Comparison of ENCODE assay signal across 11 cellular contexts in the genomic region with DNA sequence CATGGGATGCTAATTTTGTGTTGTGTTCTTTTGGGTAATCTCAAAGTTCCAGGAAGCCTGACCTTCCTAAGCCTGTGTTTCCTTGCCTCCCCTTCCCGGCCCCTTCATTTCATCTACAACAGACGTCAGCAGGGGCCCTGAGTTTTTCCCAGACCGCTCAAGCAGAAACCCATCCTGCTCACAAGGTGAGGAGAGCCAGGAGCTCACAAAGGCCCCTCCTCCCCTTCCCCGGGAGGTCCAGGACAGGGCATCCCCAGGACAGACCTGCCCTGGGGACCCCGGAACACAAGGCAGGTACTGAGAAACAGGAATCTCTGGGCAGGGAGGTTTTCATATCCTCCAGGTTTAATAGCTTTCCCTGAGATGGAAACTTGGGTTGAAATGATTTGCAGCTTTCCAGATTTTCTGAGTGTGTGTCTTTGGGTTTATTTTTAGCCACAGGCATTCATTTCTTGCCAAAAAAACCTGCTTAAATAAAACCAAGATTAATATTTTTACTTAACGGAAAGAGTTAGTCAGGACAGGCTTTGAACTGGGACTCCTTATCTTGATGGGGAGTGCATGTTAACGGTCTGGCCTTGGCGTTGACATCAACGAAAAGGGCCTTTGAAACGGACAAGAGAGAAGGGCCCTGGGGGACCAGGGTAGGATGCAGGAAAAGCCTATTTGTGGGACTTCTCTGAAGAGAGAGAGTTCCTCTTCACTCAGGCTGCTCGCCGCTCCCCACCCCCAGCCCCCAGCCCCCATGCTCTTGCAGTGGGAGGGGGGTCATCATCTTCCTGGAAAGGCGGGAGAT. TPM values are rescaled to one million over a fixed set of nuclear protein-coding genes. Genes with fewer than 3 reads are reported as not detected.
DNase-seq lines count a peak whose midpoint lies in the region; ATAC-seq and TF ChIP-seq lines count a peak whose summit lies in the region.
"Had no signal": no experiment of that assay in that cellular context is flagged by ENCODE, and none has a peak within 500 bp of the region (broad histone marks: within the 10 kb centered on the region; RNA-seq: fewer than 3 reads in every experiment).

No MANE protein-coding gene starts in this region.

- peak in 1 of 2 donors; percentile 34 for TF ChIP-seq POLR2A in adrenal gland (IDR thresholded peaks at IDR 0.05)
- TF ChIP-seq POLR2A in upper lobe of left lung (IDR thresholded peaks at IDR 0.05): no peak

- intact Hi-C loops in adrenal gland (cut with DNase I): loop anchor here in 1 of 2 donors (10.0 kb wide), 1 partner anchor 155 kb away; no protein-coding TSS in a partner anchor

- no peak overlapping the region for H3K4me3 ChIP-seq in adrenal gland
- H3K4me3 ChIP-seq in fibroblast of villous mesenchyme (ENCODE audit: low read depth, low read length): no peak overlapping the region
- no peak overlapping the region for H3K4me3 ChIP-seq in upper lobe of left lung

- no peak for TF ChIP-seq EP300 in upper lobe of left lung (IDR thresholded peaks at IDR 0.05)

- H3K4me1 ChIP-seq in adrenal gland (replicated peaks in 1 of 2) (peaks cover 21 to 92% of the 10 kb centered on the region in 2 donors), upper lobe of left lung (peaks cover 48 to 87% (median 64%) of the 10 kb centered on the region in 4 donors)

- WGBS in adrenal gland, 4 donors: 15 to 25% (median 19%) methylated on average over 13 of the region's 13 CpGs
- WGBS in upper lobe of left lung, 2 donors: 49 to 50% methylated on average over 11 to 13 of the region's 13 CpGs

- H3K27me3 ChIP-seq in adrenal gland (no peaks in the 10 kb centered on the region), upper lobe of left lung (no peaks in the 10 kb centered on the region)

- H3K36me3 ChIP-seq in adrenal gland (replicated peaks in 1 of 2) (peaks cover 0 to 9% of the 10 kb centered on the region in 2 donors), upper lobe of left lung (peaks cover 0 to 85% (median 7%) of the 10 kb centered on the region in 4 donors)

- no peaks in the 10 kb centered on the region for H3K9me3 ChIP-seq in adrenal gland (replicated peaks in 1 of 3)
- H3K9me3 ChIP-seq in upper lobe of left lung: no peaks in the 10 kb centered on the region

- ATAC-seq in upper lobe of left lung (ENCODE audit: low FRiP score in 2 of 2): no peak
- ATAC-seq in stimulated activated naive CD8-positive, alpha-beta T cell treated with anti-CD3 and anti-CD28 coated beads, Interleukin-15, Interleukin-2, amounts not matched to agents 100 U/mL and 50 U/mL, for 24 hours: no peak
- ATAC-seq: stimulated activated effector memory CD8-positive, alpha-beta T cell treated with anti-CD3 and anti-CD28 coated beads, Interleukin-12 subunit alpha, Interleukin-12 subunit beta, amount 100 ng/mL, for 72 hours had no signal

- in situ Hi-C loops in KBM-7 (cut with MboI; ENCODE audit: low pct_unique_long_range_greater_than_20kb, low sequenced_read_pairs): loop anchor here (25.0 kb wide), 1 partner anchor 147 kb away; no protein-coding TSS in a partner anchor

- TF ChIP-seq CTCF in adrenal gland (IDR thresholded peaks at IDR 0.05) (no peak), fibroblast of villous mesenchyme (IDR thresholded peaks at IDR 0.05; ENCODE audit: insufficient read depth, low read depth, low read length) (no peak), upper lobe of left lung (IDR thresholded peaks at IDR 0.05) (no peak)

- H3K27ac ChIP-seq in adrenal gland (peak overlapping the region; percentile 33 to 92 (median 86)), upper lobe of left lung (peak overlapping the region; percentile 30 to 62 (median 43))

- DNase-seq in adrenal gland (peak; percentile 71 to 91 (median 85)), fibroblast of villous mesenchyme (ENCODE audit: low read depth) (peak; percentile 76), non-pigmented ciliary epithelial cell (ENCODE audit: low read depth) (peak; percentile 18), upper lobe of left lung (peak in 1 of 2 donors; percentile 52), KBM-7 (no peak), NCI-H2081 (lab: John Stamatoyannopoulos, UW) (no peak)
- DNase-seq in stimulated activated naive CD8-positive, alpha-beta T cell treated with anti-CD3 and anti-CD28 coated beads, Interleukin-15, Interleukin-2, amounts not matched to agents 100 U/mL and 50 U/mL, for 24 hours: no peak
- DNase-seq: COR-L47; stimulated activated CD4-positive, alpha-beta T cell treated with anti-CD3 and anti-CD28 coated beads, Interleukin-1b, Interleukin-23, amount 100 ng/mL, for 48 hours; T-helper 9 cell had no signal

RNA-seq across cellular contexts. Expression of a gene that starts 38.5 kb away (rescaled TPM):
- total RNA-seq in adrenal gland (100 to 1,000 TPM; 248 to 677 (median 477) TPM), fibroblast of villous mesenchyme (418 and 924 TPM in 2 replicates), upper lobe of left lung (100 to 1,000 TPM; 196 to 659 (median 531) TPM)
- polyA plus RNA-seq in adrenal gland: 100 to 1,000 TPM in 2 of 3 donors, 10 to 100 TPM in 1; 78.0 to 231 (median 147) TPM

Comparison
In these comparisons a context has a peak if more than half of its experiments do, and no peak if none do; other contexts are left out.
1. DNase-seq: peak in adrenal gland (7 of 7), fibroblast of villous mesenchyme (single experiment) and non-pigmented ciliary epithelial cell (single experiment); none in KBM-7 (single experiment), stimulated activated naive CD8-positive, alpha-beta T cell treated with anti-CD3 and anti-CD28 coated beads, Interleukin-15, Interleukin-2, amounts not matched to agents 100 U/mL and 50 U/mL, for 24 hours (single experiment) and NCI-H2081 (0 of 2).